In the genomic region with DNA sequence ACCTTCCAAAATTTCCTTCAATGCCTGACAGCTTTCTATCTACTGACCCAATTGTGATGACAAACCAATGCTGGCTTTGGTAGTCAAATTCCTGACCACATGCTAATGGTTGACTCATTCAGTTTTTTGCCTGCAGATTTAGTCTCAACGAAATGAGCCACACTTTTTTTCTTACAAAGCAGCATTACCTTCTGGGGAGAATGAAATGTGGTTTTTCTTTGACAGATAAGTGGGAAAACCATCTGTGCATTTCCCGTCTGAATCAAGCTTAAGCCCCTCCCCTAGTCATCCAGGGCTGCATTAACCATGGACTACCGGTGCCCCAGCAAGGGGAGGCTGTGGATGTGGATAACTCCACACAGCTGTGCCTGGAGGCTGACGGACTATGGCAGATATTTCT, we compare ENCODE assay signal across 12 cellular contexts.
DNase-seq lines count a peak whose midpoint lies in the region; ATAC-seq, FAIRE-seq and TF ChIP-seq lines count a peak whose summit lies in the region.
"Had no signal": no experiment of that assay in that cellular context is flagged by ENCODE, and none has a peak within 500 bp of the region (broad histone marks: within the 10 kb centered on the region; RNA-seq: fewer than 3 reads in every experiment).

No MANE protein-coding gene starts in this region.

- H3K27me3 ChIP-seq in MG63 (no peaks in the 10 kb centered on the region), small intestine (ENCODE audit: control insufficient read depth in 2 of 2, insufficient read depth in 2 of 2, low read length in 2 of 2) (no peaks in the 10 kb centered on the region)

- FAIRE-seq in small intestine (lab: Jason Lieb, UNC) = no peak

- ATAC-seq in GM19463 (IDR thresholded peaks at IDR 0.05; ENCODE audit: unreplicated experiment) = peak; percentile 52
- no peak for ATAC-seq in GM18517 (IDR thresholded peaks at IDR 0.05; ENCODE audit: unreplicated experiment)

- WGBS in small intestine, 3 donors = 31 to 32% (median 32%) methylated on average over 4 of the region's 4 CpGs

- H3K36me3 ChIP-seq in MG63 (no peaks in the 10 kb centered on the region), small intestine (ENCODE audit: control insufficient read depth in 2 of 2, insufficient read depth in 2 of 2, low read length in 2 of 2) (no peaks in the 10 kb centered on the region)

- H3K4me3 ChIP-seq in MG63 = no peak overlapping the region
- no peak overlapping the region for H3K4me3 ChIP-seq in small intestine (ENCODE audit: low read depth in 1 of 2, low read length in 2 of 2)

- H3K36me3 Mint-ChIP-seq in chondrocyte (ENCODE audit: low read depth) = no peaks in the 10 kb centered on the region
- H3K36me3 Mint-ChIP-seq: brain, CD14-positive monocyte had no signal

- DNase-seq in A172 (ENCODE audit: low spot score) = peak; percentile 94
- peak; percentile 78 for DNase-seq in MG63
- no peak for DNase-seq in chondrocyte (ENCODE audit: low spot score)
- DNase-seq in small intestine = no peak
- no peak for DNase-seq in G401 (ENCODE audit: low spot score)
- DNase-seq in stimulated activated CD4-positive, alpha-beta T cell treated with anti-CD3 and anti-CD28 coated beads, Interleukin-2, amount 100 ng/mL, for 48 hours = no peak
- DNase-seq: NCI-H1436; stimulated activated CD4-positive, alpha-beta T cell treated with anti-CD3 and anti-CD28 coated beads, Interleukin-4, amount 100 ng/mL, for 4 hours had no signal

- H3K4me3 Mint-ChIP-seq in chondrocyte (ENCODE audit: unreplicated experiment) = no peak overlapping the region
- H3K4me3 Mint-ChIP-seq: CD14-positive monocyte had no signal

- H3K9me3 ChIP-seq in MG63 (peaks cover 4% of the 10 kb centered on the region; the same call in 1 of the 2 replicates), small intestine (ENCODE audit: control insufficient read depth, low read depth) (no peaks in the 10 kb centered on the region)

- H3K27ac ChIP-seq in small intestine (ENCODE audit: low read depth in 1 of 2, low read length in 1 of 2) = no peak overlapping the region

- in situ Hi-C loops in G401 (cut with HindIII; ENCODE audit: low sequenced_read_pairs) = no loop called here

- peaks cover 5% of the 10 kb centered on the region for H3K9me3 Mint-ChIP-seq in chondrocyte (ENCODE audit: low read depth)

- no peak for TF ChIP-seq CTCF in chondrocyte (IDR thresholded peaks at IDR 0.05)

- H3K27ac Mint-ChIP-seq in chondrocyte (ENCODE audit: unreplicated experiment) = peak overlapping the region; percentile 8

- H3K27me3 Mint-ChIP-seq in chondrocyte (ENCODE audit: low read depth) = peaks cover 2% of the 10 kb centered on the region

- peaks cover 0 to 2% of the 10 kb centered on the region in 2 donors for H3K4me1 ChIP-seq in small intestine (ENCODE audit: control insufficient read depth in 2 of 2, insufficient read depth in 1 of 2, low read depth in 1 of 2, low read length in 1 of 2)

- peaks cover 43% of the 10 kb centered on the region for H3K4me1 Mint-ChIP-seq in chondrocyte (ENCODE audit: low read depth)

Comparison
In these comparisons a context has a peak if more than half of its experiments do, and no peak if none do; other contexts are left out.
1. DNase-seq: peak in A172 (single experiment) and MG63 (single experiment); none in chondrocyte (single experiment), small intestine (single experiment), G401 (single experiment) and stimulated activated CD4-positive, alpha-beta T cell treated with anti-CD3 and anti-CD28 coated beads, Interleukin-2, amount 100 ng/mL, for 48 hours (0 of 2).